Comparison of ENCODE assay signal across 9 cellular contexts in the genomic region with DNA sequence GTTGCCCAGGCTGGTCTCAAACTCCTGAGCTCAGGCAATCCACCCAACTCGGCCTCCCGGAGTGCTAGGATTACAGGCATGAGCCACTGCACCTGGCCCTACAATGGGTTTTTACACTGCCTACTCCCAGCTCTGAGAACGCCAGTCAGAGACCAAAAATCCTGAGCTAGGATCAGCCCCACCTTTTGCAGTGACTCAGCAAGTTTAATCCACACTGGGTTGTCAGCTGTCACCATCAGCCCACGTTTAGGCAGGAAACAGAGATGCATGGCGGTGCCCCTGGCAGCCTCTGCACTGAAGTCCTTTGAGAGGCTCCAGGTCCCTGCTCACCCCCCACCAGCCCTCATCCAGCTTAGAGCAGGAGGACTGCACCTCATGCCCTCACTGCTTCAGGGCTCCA.
DNase-seq lines count a peak whose midpoint lies in the region; ATAC-seq and TF ChIP-seq lines count a peak whose summit lies in the region.
"Had no signal": no experiment of that assay in that cellular context is flagged by ENCODE, and none has a peak within 500 bp of the region (broad histone marks: within the 10 kb centered on the region; RNA-seq: fewer than 3 reads in every experiment).

No MANE protein-coding gene starts in this region.

- intact Hi-C loops in PC-3 (cut with micrococcal nuclease) (no loop called here), ascending aorta (cut with DNase I) (no loop called here)

- CTCF ChIA-PET in PC-3 (lab: Charles Lee), result interaction anchor here (0.6 kb wide), 1 partner anchor 49 kb away, joined by 3 read pairs; no protein-coding TSS in a partner anchor

- POLR2A ChIA-PET in PC-3 (lab: Charles Lee; ENCODE audit: unreplicated experiment), result no interaction called here

- H3K4me2 ChIP-seq in GM23248 (ENCODE audit: unreplicated experiment) (no peak overlapping the region), PC-3 (ENCODE audit: low read length) (no peak overlapping the region)

- TF ChIP-seq CTCF in PC-3 (conservative IDR thresholded peaks at IDR 0.05; ENCODE audit: low read depth, low read length), result no peak
- no peak for TF ChIP-seq CTCF in fibroblast of villous mesenchyme (IDR thresholded peaks at IDR 0.05; ENCODE audit: insufficient read depth, low read depth, low read length)
- TF ChIP-seq CTCF in ascending aorta (IDR thresholded peaks at IDR 0.05), result no peak

- H3F3A ChIP-seq in GM23248 (ENCODE audit: insufficient read depth) (no peaks in the 10 kb centered on the region), PC-3 (ENCODE audit: low read length, unreplicated experiment) (no peaks in the 10 kb centered on the region)

- H2AFZ ChIP-seq in GM23248 (no peak overlapping the region), PC-3 (ENCODE audit: low read length) (peak overlapping the region; percentile 61)

- in situ Hi-C loops in GM23248 (cut with MboI), result no loop called here

- 59 to 61% methylated on average over 5 of the region's 5 CpGs for WGBS in GM23248 (ENCODE audit: low coverage in 1 of 2, low lambda C conversion rate in 2 of 2, missing lambda C conversion rate in 2 of 2), 2 experiments

- H3K4me3 ChIP-seq in GM23248 (no peak overlapping the region), PC-3 (ENCODE audit: low read length) (no peak overlapping the region), fibroblast of villous mesenchyme (ENCODE audit: low read depth, low read length) (no peak overlapping the region), ascending aorta (no peak overlapping the region)

- H3K79me2 ChIP-seq in GM23248 (ENCODE audit: insufficient read depth) (no peaks in the 10 kb centered on the region), PC-3 (ENCODE audit: low read length) (no peaks in the 10 kb centered on the region)

- no TSS peak for BruUV-seq in PC-3 (replicated peaks; lab: Mats Ljungman, UMichigan)

- H3K27me3 ChIP-seq in GM23248 (replicated peaks; ENCODE audit: insufficient read depth) (no peaks in the 10 kb centered on the region), PC-3 (ENCODE audit: low read length) (no peaks in the 10 kb centered on the region), ascending aorta (no peaks in the 10 kb centered on the region)

- H3K9me2 ChIP-seq in GM23248 (ENCODE audit: insufficient read depth), result no peaks in the 10 kb centered on the region
- H3K9me2 ChIP-seq in PC-3 (replicated peaks; ENCODE audit: low read length), result no peaks in the 10 kb centered on the region

- DNase-seq in A172 (ENCODE audit: low spot score), result peak; percentile 72
- DNase-seq in GM23248, result peak; percentile 52
- peak; percentile 66 for DNase-seq in PC-3
- peak; percentile 8 for DNase-seq in fibroblast of villous mesenchyme (ENCODE audit: low read depth)
- no peak for DNase-seq in hepatic stellate cell (ENCODE audit: low spot score)
- no peak for DNase-seq in T-helper 2 cell
- DNase-seq in ascending aorta (ENCODE audit: low spot score in 2 of 2), result no peak
- DNase-seq: substantia nigra had no signal

- H4K20me1 ChIP-seq in GM23248 (ENCODE audit: insufficient read depth) (no peaks in the 10 kb centered on the region), PC-3 (ENCODE audit: low read length) (no peaks in the 10 kb centered on the region)

- H3K9ac ChIP-seq in GM23248, result no peak overlapping the region
- no peak overlapping the region; the same call in 1 of the 2 replicates for H3K9ac ChIP-seq in PC-3 (ENCODE audit: low read length)

- H3K4me1 ChIP-seq in GM23248 (ENCODE audit: insufficient read depth), result no peaks in the 10 kb centered on the region
- H3K4me1 ChIP-seq in PC-3 (ENCODE audit: insufficient read depth, low read length), result peaks cover 6% of the 10 kb centered on the region; the same call in 1 of the 2 replicates
- H3K4me1 ChIP-seq in ascending aorta, result no peaks in the 10 kb centered on the region

- H3K9me3 ChIP-seq in GM23248 (ENCODE audit: low read depth), result no peaks in the 10 kb centered on the region
- no peaks in the 10 kb centered on the region for H3K9me3 ChIP-seq in PC-3 (ENCODE audit: low read length)
- peaks cover 0 to 12% of the 10 kb centered on the region in 2 donors for H3K9me3 ChIP-seq in ascending aorta

- H3K27ac ChIP-seq in GM23248, result no peak overlapping the region
- peak overlapping the region; percentile 41 for H3K27ac ChIP-seq in PC-3 (ENCODE audit: low read length)
- H3K27ac ChIP-seq in ascending aorta, result no peak overlapping the region

- H3K36me3 ChIP-seq in GM23248 (ENCODE audit: low read depth), result no peaks in the 10 kb centered on the region
- H3K36me3 ChIP-seq in PC-3 (ENCODE audit: low read depth, low read length), result no peaks in the 10 kb centered on the region
- H3K36me3 ChIP-seq in ascending aorta, result no peaks in the 10 kb centered on the region

- ATAC-seq in PC-3 (peak; percentile 86), GM21528 (IDR thresholded peaks at IDR 0.05; ENCODE audit: low FRiP score, unreplicated experiment) (no peak)

Comparison
In these comparisons a context has a peak if more than half of its experiments do, and no peak if none do; other contexts are left out.
1. DNase-seq: peak in A172 (single experiment), GM23248 (single experiment), PC-3 (single experiment) and fibroblast of villous mesenchyme (single experiment); none in hepatic stellate cell (single experiment), T-helper 2 cell (0 of 5) and ascending aorta (0 of 2).